ENCODE assay signal across 15 cellular contexts in the genomic region with DNA sequence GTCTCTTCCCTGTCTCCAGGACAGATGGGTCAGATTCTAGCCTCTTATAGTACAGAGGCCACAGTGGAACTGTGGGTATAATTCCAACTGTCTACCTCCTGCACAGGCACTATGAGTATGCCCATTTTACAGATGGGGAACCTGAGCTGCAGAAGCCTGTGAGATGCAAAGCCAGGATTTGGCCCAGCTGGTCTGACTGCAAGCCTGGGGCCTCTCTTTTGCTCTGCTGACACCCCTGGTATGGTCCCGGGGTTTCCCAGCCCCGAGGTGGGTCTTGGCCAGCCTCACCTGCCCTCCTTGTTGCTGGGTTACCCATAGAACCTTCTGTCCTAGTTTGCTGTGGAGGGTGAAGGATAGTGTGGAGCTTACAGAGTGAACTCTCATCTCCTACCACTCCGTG. TPM values are rescaled to one million over a fixed set of nuclear protein-coding genes. Genes with fewer than 3 reads are reported as not detected.
DNase-seq lines count a peak whose midpoint lies in the region; ATAC-seq, FAIRE-seq and TF ChIP-seq lines count a peak whose summit lies in the region.
"Had no signal": no experiment of that assay in that cellular context is flagged by ENCODE, and none has a peak within 500 bp of the region (broad histone marks: within the 10 kb centered on the region; RNA-seq: fewer than 3 reads in every experiment).

No MANE protein-coding gene starts in this region.

- no peak overlapping the region for H3K9ac ChIP-seq in kidney (ENCODE audit: low read length in 2 of 2)

- 68 to 78% methylated on average over 3 of the region's 3 CpGs for WGBS in pancreas, 2 donors

- no peaks in the 10 kb centered on the region for H3K9me3 ChIP-seq in left ventricle myocardium inferior (replicated peaks)
- H3K9me3 ChIP-seq in right atrium auricular region, result no peaks in the 10 kb centered on the region
- no peaks in the 10 kb centered on the region for H3K9me3 ChIP-seq in kidney (ENCODE audit: control insufficient read depth in 1 of 2, low read length in 2 of 2)
- no peaks in the 10 kb centered on the region for H3K9me3 ChIP-seq in pancreas
- H3K9me3 ChIP-seq: SJSA1, testis had no signal

- H3K27me3 ChIP-seq in left ventricle myocardium inferior (ENCODE audit: low read depth), result no peaks in the 10 kb centered on the region
- H3K27me3 ChIP-seq in right atrium auricular region, result no peaks in the 10 kb centered on the region
- no peaks in the 10 kb centered on the region for H3K27me3 ChIP-seq in pancreas
- H3K27me3 ChIP-seq: SJSA1, testis had no signal

- H3K36me3 ChIP-seq in left ventricle myocardium inferior (no peaks in the 10 kb centered on the region), right atrium auricular region (no peaks in the 10 kb centered on the region), kidney (ENCODE audit: control insufficient read depth in 1 of 2, insufficient read depth in 2 of 2, low read length in 2 of 2) (peaks cover 0 to 5% of the 10 kb centered on the region in 2 donors), pancreas (no peaks in the 10 kb centered on the region)

- TF ChIP-seq CTCF in left ventricle myocardium inferior (IDR thresholded peaks at IDR 0.05; ENCODE audit: borderline replicate concordance), result no peak
- TF ChIP-seq CTCF in right atrium auricular region (IDR thresholded peaks at IDR 0.05), result no peak
- no peak for TF ChIP-seq CTCF in kidney (IDR thresholded peaks at IDR 0.05; ENCODE audit: borderline replicate concordance, extremely low read depth, insufficient read depth)
- no peak for TF ChIP-seq CTCF in pancreas (IDR thresholded peaks at IDR 0.05)

- DNase-seq in left ventricle myocardium inferior (peak; percentile 3), right atrium auricular region (ENCODE audit: low spot score) (no peak), kidney (peak; percentile 64), pancreas (peak in 5 of 6 donors; percentile 1 to 42 (median 11)), ureter (ENCODE audit: low spot score) (no peak), GOT3 (lab: John Stamatoyannopoulos, UW) (no peak), SHP77 treated with DMSO at 0.1 percent for 48 hours (lab: John Stamatoyannopoulos, UW) (no peak)
- no peak for DNase-seq in activated CD4-positive, alpha-beta T cell treated with anti-CD3 and anti-CD28 coated beads for 4 hours
- DNase-seq: activated CD4-positive, CD25-positive, alpha-beta regulatory T cell treated with anti-CD3 and anti-CD28 coated beads, Interleukin-2, amount 50 U/mL, for 72 hours; NCI-H1436 had no signal

- FAIRE-seq in kidney (lab: Jason Lieb, UNC) (no peak), pancreas (lab: Jason Lieb, UNC) (no peak)
- FAIRE-seq: astrocyte, colon had no signal

- H3K4me3 ChIP-seq in left ventricle myocardium inferior (no peak overlapping the region), right atrium auricular region (no peak overlapping the region), kidney (ENCODE audit: low read length in 2 of 2) (no peak overlapping the region), pancreas (no peak overlapping the region)
- H3K4me3 ChIP-seq: GM23338, SJSA1, testis had no signal

- intact Hi-C loops in left ventricle myocardium inferior (cut with micrococcal nuclease), result no loop called here
- intact Hi-C loops in kidney (cut with DNase I), result no loop called here
- intact Hi-C loops in pancreas (cut with DNase I), result loop anchor here in 1 of 3 donors (10.0 kb wide), 1 partner anchor 134 kb away; no protein-coding TSS in a partner anchor

- H3K4me1 ChIP-seq in left ventricle myocardium inferior (peaks cover 90% of the 10 kb centered on the region), right atrium auricular region (peaks cover 0 to 63% of the 10 kb centered on the region in 2 donors), kidney (ENCODE audit: control insufficient read depth in 1 of 2, insufficient read depth in 1 of 2, low read depth in 1 of 2, low read length in 2 of 2) (peaks cover 31 to 78% of the 10 kb centered on the region in 2 donors), pancreas (peaks cover 32 to 48% (median 39%) of the 10 kb centered on the region in 3 donors)

- no peak for ATAC-seq in pancreas
- ATAC-seq: GM23338 had no signal

- no peak overlapping the region for H3K27ac ChIP-seq in left ventricle myocardium inferior (replicated peaks)
- no peak overlapping the region for H3K27ac ChIP-seq in right atrium auricular region
- no peak overlapping the region for H3K27ac ChIP-seq in kidney (ENCODE audit: low read depth in 2 of 2, low read length in 2 of 2)
- peak overlapping the region in 3 of 4 donors; percentile 44 to 54 (median 48) for H3K27ac ChIP-seq in pancreas
- H3K27ac ChIP-seq: SJSA1 had no signal

RNA-seq across cellular contexts. Expression of a gene that starts 9.8 kb away (rescaled TPM):
- total RNA-seq in left ventricle myocardium inferior, result 26.7 TPM
- 10 to 100 TPM; 19.0 to 25.8 TPM for total RNA-seq in right atrium auricular region
- total RNA-seq in kidney, result 73.9 TPM
- polyA plus RNA-seq in kidney (ENCODE audit: insufficient read depth, low read depth, low replicate concordance), result 49.6 TPM
- 10 to 100 TPM; 20.7 to 47.8 (median 25.3) TPM for total RNA-seq in pancreas
- 10 to 100 TPM; 24.5 to 28.4 TPM for polyA plus RNA-seq in pancreas
- total RNA-seq in ureter, result 56.0 TPM

Comparison
In these comparisons a context has a peak if more than half of its experiments do, and no peak if none do; other contexts are left out.
1. DNase-seq: peak in left ventricle myocardium inferior (single experiment), kidney (single experiment) and pancreas (5 of 6); none in right atrium auricular region (single experiment), activated CD4-positive, alpha-beta T cell treated with anti-CD3 and anti-CD28 coated beads for 4 hours (0 of 2), ureter (single experiment), GOT3 (single experiment) and SHP77 treated with DMSO at 0.1 percent for 48 hours (single experiment).
2. H3K27ac ChIP-seq: peak in pancreas (3 of 4); none in left ventricle myocardium inferior (single experiment), right atrium auricular region (0 of 2) and kidney (0 of 2).